ENCODE assay signal across 17 cellular contexts in genomic region chr16:70478169-70478568, GRCh38. TPM values are rescaled to one million over a fixed set of nuclear protein-coding genes. Genes with fewer than 3 reads are reported as not detected.
DNase-seq lines count a peak whose midpoint lies in the region; ATAC-seq, FAIRE-seq and TF ChIP-seq lines count a peak whose summit lies in the region.
"Had no signal": no experiment of that assay in that cellular context is flagged by ENCODE, and none has a peak within 500 bp of the region (broad histone marks: within the 10 kb centered on the region; RNA-seq: fewer than 3 reads in every experiment).

No MANE protein-coding gene starts in this region.

- FAIRE-seq in GM12892 (lab: Jason Lieb, UNC): no peak
- FAIRE-seq in H54 (lab: Jason Lieb, UNC): no peak

- H3K36me3 Mint-ChIP-seq in activated CD8-positive, alpha-beta T cell treated with anti-CD3 and anti-CD28 coated beads, Interleukin-2, amount 10 ng/mL, durations not matched to agents 7 days and 5 days (ENCODE audit: low read depth): peaks cover 12% of the 10 kb centered on the region

- intact Hi-C loops in left ventricle myocardium inferior (cut with micrococcal nuclease): no loop called here
- intact Hi-C loops in Right ventricle myocardium inferior (cut with DNase I): no loop called here

- peaks cover 27% of the 10 kb centered on the region for H3K4me1 Mint-ChIP-seq in activated CD8-positive, alpha-beta T cell treated with anti-CD3 and anti-CD28 coated beads, Interleukin-2, amount 10 ng/mL, durations not matched to agents 7 days and 5 days (ENCODE audit: low read depth)

- H3K27ac ChIP-seq in left ventricle myocardium inferior (replicated peaks): peak overlapping the region; percentile 83
- H3K27ac ChIP-seq: foreskin keratinocyte, parathyroid adenoma, testis had no signal

- ATAC-seq in Right ventricle myocardium inferior (no peak), GM21737 (IDR thresholded peaks at IDR 0.05; ENCODE audit: unreplicated experiment) (no peak)
- ATAC-seq in activated CD8-positive, alpha-beta T cell treated with anti-CD3 and anti-CD28 coated beads, Interleukin-2, amount 10 ng/mL, durations not matched to agents 7 days and 5 days: no peak

- H3K27me3 ChIP-seq in left ventricle myocardium inferior (ENCODE audit: low read depth): no peaks in the 10 kb centered on the region
- H3K27me3 ChIP-seq: foreskin keratinocyte, testis had no signal

- DNase-seq in left ventricle myocardium inferior: no peak
- no peak for DNase-seq in Right ventricle myocardium inferior (ENCODE audit: missing footprints)
- no peak for DNase-seq in activated CD8-positive, alpha-beta T cell treated with anti-CD3 and anti-CD28 coated beads, Interleukin-2, amount 10 ng/mL, durations not matched to agents 7 days and 5 days
- peak; percentile 54 for DNase-seq in islet precursor cell
- DNase-seq in GM12892 (ENCODE audit: insufficient read length): no peak
- DNase-seq in H54 (ENCODE audit: insufficient read length, low spot score): no peak
- DNase-seq: Calu3; cortex of kidney; MM.1S; NCI-H187; SHP77 treated with DMSO at 0.1 percent for 48 hours; stimulated activated CD4-positive, alpha-beta T cell treated with anti-CD3 and anti-CD28 coated beads, Interleukin-2, amount 100 ng/mL, for 48 hours; T-helper 9 cell; testis had no signal

- H3K4me1 ChIP-seq in left ventricle myocardium inferior: peaks cover 46% of the 10 kb centered on the region
- H3K4me1 ChIP-seq: parathyroid adenoma, testis had no signal

- no peak for TF ChIP-seq CTCF in left ventricle myocardium inferior (IDR thresholded peaks at IDR 0.05; ENCODE audit: borderline replicate concordance)

- CTCF ChIA-PET in activated CD8-positive, alpha-beta T cell treated with anti-CD3 and anti-CD28 coated beads, Interleukin-2, amount 10 ng/mL, durations not matched to agents 7 days and 5 days (lab: Charles Lee): interaction anchor here (0.7 to 1.8 kb wide), 4 partner anchors 31 to 175 kb away, joined by 3 to 4 read pairs (median 4); no protein-coding TSS in a partner anchor

- no peaks in the 10 kb centered on the region for H3K9me3 ChIP-seq in left ventricle myocardium inferior (replicated peaks)
- H3K9me3 ChIP-seq: testis had no signal

- H3K27me3 Mint-ChIP-seq in activated CD8-positive, alpha-beta T cell treated with anti-CD3 and anti-CD28 coated beads, Interleukin-2, amount 10 ng/mL, durations not matched to agents 7 days and 5 days (ENCODE audit: low read depth): no peaks in the 10 kb centered on the region

- no peak overlapping the region for H3K4me3 ChIP-seq in left ventricle myocardium inferior
- H3K4me3 ChIP-seq: testis had no signal

- no peaks in the 10 kb centered on the region for H3K9me3 Mint-ChIP-seq in activated CD8-positive, alpha-beta T cell treated with anti-CD3 and anti-CD28 coated beads, Interleukin-2, amount 10 ng/mL, durations not matched to agents 7 days and 5 days (ENCODE audit: insufficient read depth)

- H3K36me3 ChIP-seq in left ventricle myocardium inferior: peaks cover 62% of the 10 kb centered on the region

- H3K27ac Mint-ChIP-seq in activated CD8-positive, alpha-beta T cell treated with anti-CD3 and anti-CD28 coated beads, Interleukin-2, amount 10 ng/mL, durations not matched to agents 7 days and 5 days: peak overlapping the region; percentile 25

- H3K4me3 Mint-ChIP-seq in activated CD8-positive, alpha-beta T cell treated with anti-CD3 and anti-CD28 coated beads, Interleukin-2, amount 10 ng/mL, durations not matched to agents 7 days and 5 days: no peak overlapping the region

- no peak for TF ChIP-seq POLR2A in GM12892 (IDR thresholded peaks at IDR 0.05; ENCODE audit: low read depth, low read length)
- no peak for TF ChIP-seq POLR2A in H54 (IDR thresholded peaks at IDR 0.05; ENCODE audit: low read depth, low read length)

- POLR2A ChIA-PET in activated CD8-positive, alpha-beta T cell treated with anti-CD3 and anti-CD28 coated beads, Interleukin-2, amount 10 ng/mL, durations not matched to agents 7 days and 5 days (lab: Charles Lee): interaction anchor here (1.1 to 3.7 kb wide), 3 partner anchors 11 to 124 kb away, joined by 3 to 14 read pairs (median 3); no protein-coding TSS in a partner anchor

RNA-seq across cellular contexts. Expression of gene FCSK, which starts 23.8 kb away (rescaled TPM):
- total RNA-seq in left ventricle myocardium inferior (7.4 TPM), Right ventricle myocardium inferior (7.5 TPM)
- total RNA-seq in activated CD8-positive, alpha-beta T cell treated with anti-CD3 and anti-CD28 coated beads, Interleukin-2, amount 10 ng/mL, durations not matched to agents 7 days and 5 days: 10 to 100 TPM; 17.3 to 18.8 TPM
- 10.1 TPM for polyA plus RNA-seq in GM12892 (2012; ENCODE audit: missing spikeins)

RNA-seq across cellular contexts. Expression of gene ST3GAL2, which starts 39.3 kb away (rescaled TPM):
- 22.3 TPM for total RNA-seq in left ventricle myocardium inferior
- total RNA-seq in Right ventricle myocardium inferior: 25.6 TPM
- total RNA-seq in activated CD8-positive, alpha-beta T cell treated with anti-CD3 and anti-CD28 coated beads, Interleukin-2, amount 10 ng/mL, durations not matched to agents 7 days and 5 days: 10 to 100 TPM; 34.1 to 39.0 TPM
- 37.6 TPM for polyA plus RNA-seq in GM12892 (2012; ENCODE audit: missing spikeins)

RNA-seq across cellular contexts. Expression of gene COG4, which starts 45.2 kb away (rescaled TPM):
- 43.7 TPM for total RNA-seq in left ventricle myocardium inferior
- 46.5 TPM for total RNA-seq in Right ventricle myocardium inferior
- 10 to 100 TPM; 62.1 to 71.3 TPM for total RNA-seq in activated CD8-positive, alpha-beta T cell treated with anti-CD3 and anti-CD28 coated beads, Interleukin-2, amount 10 ng/mL, durations not matched to agents 7 days and 5 days
- 29.7 TPM for polyA plus RNA-seq in GM12892 (2012; ENCODE audit: missing spikeins)

RNA-seq across cellular contexts. Expression of gene SF3B3, which starts 45.4 kb away (rescaled TPM):
- total RNA-seq in left ventricle myocardium inferior: 129 TPM
- total RNA-seq in Right ventricle myocardium inferior: 131 TPM
- total RNA-seq in activated CD8-positive, alpha-beta T cell treated with anti-CD3 and anti-CD28 coated beads, Interleukin-2, amount 10 ng/mL, durations not matched to agents 7 days and 5 days: 100 to 1,000 TPM; 399 to 420 TPM
- polyA plus RNA-seq in GM12892 (2012; ENCODE audit: missing spikeins): 153 TPM
